In genomic region chr2:173210270-173211196, GRCh38 we compare ENCODE assay signal across 8 cellular contexts.
DNase-seq lines count a peak whose midpoint lies in the region; ATAC-seq and TF ChIP-seq lines count a peak whose summit lies in the region.

No MANE protein-coding gene starts in this region.

- H3K9me3 Mint-ChIP-seq in memory B cell, result no peaks in the 10 kb centered on the region

- intact Hi-C loops in dorsolateral prefrontal cortex (cut with DNase I), result loop anchor here (2.0 to 10.0 kb wide), 3 partner anchors 184 to 406 kb away; no protein-coding TSS in a partner anchor

- DNase-seq in GM04503 (ENCODE audit: low read depth), result peak; percentile 80
- peak; percentile 67 for DNase-seq in NCI-H345 treated with DMSO at 0.1 percent for 48 hours (lab: John Stamatoyannopoulos, UW; ENCODE audit: unreplicated experiment)
- DNase-seq in activated CD4-positive, alpha-beta T cell treated with anti-CD3 and anti-CD28 coated beads for 4 hours, result peak; percentile 16 to 44
- DNase-seq in dorsolateral prefrontal cortex, result peak in 6 of 10 donors; percentile 40 to 67 (median 44)
- peak; percentile 44 to 46 for DNase-seq in memory B cell (ENCODE audit: low spot score in 2 of 2)
- DNase-seq in stimulated activated CD8-positive, alpha-beta memory T cell treated with anti-CD3 and anti-CD28 coated beads, Interleukin-7, amount 100 ng/mL, for 24 hours (ENCODE audit: low read depth), result peak; percentile 4

- peak overlapping the region in 21 of 59 donors; percentile 3 to 57 (median 30) for H3K27ac ChIP-seq in dorsolateral prefrontal cortex

- ATAC-seq in HG03103 (IDR thresholded peaks at IDR 0.05; ENCODE audit: low read depth, unreplicated experiment), result peak; percentile 42
- peak; percentile 73 for ATAC-seq in memory B cell (ENCODE audit: low read depth)
- ATAC-seq in HG03342 (IDR thresholded peaks at IDR 0.05; ENCODE audit: unreplicated experiment), result no peak

- no peaks in the 10 kb centered on the region for H3K27me3 Mint-ChIP-seq in memory B cell

- TF ChIP-seq CTCF in dorsolateral prefrontal cortex (IDR thresholded peaks at IDR 0.05 in 54 of 56, conservative IDR thresholded peaks at IDR 0.05 in 2 of 56; ENCODE audit: low read depth in 1 of 56, partially characterized antibody in 56 of 56), result peak; percentile 79 to 99 (median 88)

- peaks cover 2% of the 10 kb centered on the region for H3K4me1 Mint-ChIP-seq in memory B cell

- peak overlapping the region in 2 of 59 donors; percentile 15 to 23 for H3K4me3 ChIP-seq in dorsolateral prefrontal cortex

- peaks cover 5% of the 10 kb centered on the region for H3K36me3 Mint-ChIP-seq in memory B cell

- H3K4me3 Mint-ChIP-seq in memory B cell, result no peak overlapping the region

- no peaks in the 10 kb centered on the region for H3K27me3 ChIP-seq in dorsolateral prefrontal cortex

- no peak overlapping the region for H3K27ac Mint-ChIP-seq in memory B cell

Comparison
In these comparisons a context has a peak if more than half of its experiments do, and no peak if none do; other contexts are left out.
1. DNase-seq: peak in every context shown above with its lines; median percentile 80 in GM04503; 67 in NCI-H345 treated with DMSO at 0.1 percent for 48 hours; 45 in memory B cell; 44 in dorsolateral prefrontal cortex; 30 in activated CD4-positive, alpha-beta T cell treated with anti-CD3 and anti-CD28 coated beads for 4 hours; 4 in stimulated activated CD8-positive, alpha-beta memory T cell treated with anti-CD3 and anti-CD28 coated beads, Interleukin-7, amount 100 ng/mL, for 24 hours.